8 cellular contexts compared by ENCODE assay signal in genomic region chr3:32816439-32817194, GRCh38. TPM values are rescaled to one million over a fixed set of nuclear protein-coding genes. Genes with fewer than 3 reads are reported as not detected.
DNase-seq lines count a peak whose midpoint lies in the region; TF ChIP-seq lines count a peak whose summit lies in the region.

No MANE protein-coding gene starts in this region.

- H3K27me3 ChIP-seq in duodenal mucosa (ENCODE audit: control insufficient read depth in 1 of 2, insufficient read depth in 2 of 2, low read length in 2 of 2), result peaks cover 49 to 59% of the 10 kb centered on the region in 2 donors

- no peak for TF ChIP-seq CTCF in mesothelial cell of epicardium (IDR thresholded peaks at IDR 0.05; ENCODE audit: unreplicated experiment)

- H3K36me3 Mint-ChIP-seq in mesothelial cell of epicardium, result no peaks in the 10 kb centered on the region

- H3K9me3 ChIP-seq in duodenal mucosa (ENCODE audit: control insufficient read depth in 1 of 2, low read length in 2 of 2), result no peaks in the 10 kb centered on the region

- H3K27me3 Mint-ChIP-seq in mesothelial cell of epicardium (ENCODE audit: low read depth), result peaks cover 39% of the 10 kb centered on the region

- peaks cover 40% of the 10 kb centered on the region for H3K4me1 Mint-ChIP-seq in mesothelial cell of epicardium

- no peaks in the 10 kb centered on the region for H3K36me3 ChIP-seq in duodenal mucosa (ENCODE audit: control insufficient read depth in 1 of 2, insufficient read depth in 2 of 2, low read length in 2 of 2)
- no peaks in the 10 kb centered on the region for H3K36me3 ChIP-seq in urinary bladder (ENCODE audit: insufficient read depth)

- H3K4me3 Mint-ChIP-seq in mesothelial cell of epicardium, result peak overlapping the region; percentile 81

- no peak overlapping the region for H3K27ac ChIP-seq in duodenal mucosa (ENCODE audit: low read depth, low read length)
- H3K27ac ChIP-seq in urinary bladder (ENCODE audit: low read depth), result no peak overlapping the region

- DNase-seq in NCI-H2196 (lab: John Stamatoyannopoulos, UW; ENCODE audit: unreplicated experiment) (peak; percentile 1), NCI-H2196 treated with DMSO at 0.1 percent for 48 hours (lab: John Stamatoyannopoulos, UW; ENCODE audit: unreplicated experiment) (no peak), NCI-H526 (lab: John Stamatoyannopoulos, UW) (peak; percentile 45 to 86), mesothelial cell of epicardium (ENCODE audit: low spot score in 2 of 2, unreplicated experiment in 2 of 2) (peak; percentile 29 to 68), NOMO-1 treated with dmso at 0.1 percent for 144 hours (lab: John Stamatoyannopoulos, UW; ENCODE audit: unreplicated experiment) (no peak), OCI-M1 (lab: John Stamatoyannopoulos, UW) (no peak)

- WGBS in urinary bladder, result under 1% methylated on average over 78 of the region's 78 CpGs

- H3K9me3 Mint-ChIP-seq in mesothelial cell of epicardium, result peaks cover 1% of the 10 kb centered on the region

- H3K4me3 ChIP-seq in duodenal mucosa (ENCODE audit: low read depth in 1 of 2, low read length in 2 of 2) (peak overlapping the region; percentile 43 to 48), urinary bladder (ENCODE audit: low read depth, low read length) (peak overlapping the region; percentile 45)

- H3K4me1 ChIP-seq in duodenal mucosa (ENCODE audit: control insufficient read depth in 1 of 2, insufficient read depth in 2 of 2, low read length in 2 of 2), result peaks cover 0 to 6% of the 10 kb centered on the region in 2 donors
- H3K4me1 ChIP-seq in urinary bladder (ENCODE audit: insufficient read depth), result peaks cover 3% of the 10 kb centered on the region

- peak overlapping the region; percentile 36 for H3K27ac Mint-ChIP-seq in mesothelial cell of epicardium

- no peak overlapping the region for H3K9ac ChIP-seq in duodenal mucosa (ENCODE audit: low read depth in 1 of 2, low read length in 2 of 2)

RNA-seq across cellular contexts. Expression of gene TRIM71, which starts 1.2 kb away (rescaled TPM):
- 2.7 to 3.1 TPM (median 3.0 TPM) in 3 replicates for total RNA-seq in mesothelial cell of epicardium
- total RNA-seq in urinary bladder, result 0.74 TPM
- not detected for polyA plus RNA-seq in urinary bladder

Comparison
In these comparisons a context has a peak if more than half of its experiments do, and no peak if none do; other contexts are left out.
1. DNase-seq: peak in NCI-H2196 (single experiment), NCI-H526 (2 of 2) and mesothelial cell of epicardium (2 of 2); none in NCI-H2196 treated with DMSO at 0.1 percent for 48 hours (single experiment), NOMO-1 treated with dmso at 0.1 percent for 144 hours (single experiment) and OCI-M1 (single experiment).